ENCODE assay signal across 10 cellular contexts in the genomic region with DNA sequence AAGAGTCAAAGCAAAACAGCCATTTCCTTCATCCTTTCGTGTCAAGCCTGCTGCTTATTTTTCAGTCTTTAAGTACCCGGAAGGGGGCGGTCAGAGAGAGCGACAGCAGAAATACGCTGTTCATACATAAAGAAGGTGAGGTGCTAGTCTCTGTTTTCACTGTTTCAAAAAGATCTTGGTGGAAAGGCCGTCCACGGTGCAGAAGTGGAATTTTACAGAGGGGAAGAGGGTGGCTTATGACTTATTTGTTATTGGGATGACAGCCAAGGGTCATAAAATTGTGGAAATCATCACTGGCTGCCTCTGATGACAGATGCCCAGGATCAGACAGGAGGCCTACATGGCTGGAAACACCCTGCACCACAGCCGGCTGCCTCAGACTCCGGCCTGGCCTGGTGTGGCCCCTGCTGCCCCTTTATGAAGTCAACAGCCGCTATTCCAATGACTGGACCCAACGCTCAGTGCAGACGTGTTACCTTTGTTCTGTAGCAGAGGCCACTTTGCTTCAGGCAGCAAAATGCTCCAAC. TPM values are rescaled to one million over a fixed set of nuclear protein-coding genes. Genes with fewer than 3 reads are reported as not detected.
A peak's percentile ranks its signal among the peaks of the same experiment; 100 is the strongest.
DNase-seq lines count a peak whose midpoint lies in the region; ATAC-seq and TF ChIP-seq lines count a peak whose summit lies in the region.
"Had no signal": no experiment of that assay in that cellular context is flagged by ENCODE, and none has a peak within 500 bp of the region (broad histone marks: within the 10 kb centered on the region; RNA-seq: fewer than 3 reads in every experiment).

No MANE protein-coding gene starts in this region.

- no peak overlapping the region for H2BK120ac ChIP-seq in IMR-90 (ENCODE audit: low read depth, low read length)

- peak; percentile 43 for DNase-seq in GM10266 (ENCODE audit: extremely low spot score)
- peak; percentile 52 for DNase-seq in IMR-90
- DNase-seq in coronary artery (ENCODE audit: low spot score): peak; percentile 26
- no peak for DNase-seq in sciatic nerve (ENCODE audit: low spot score)
- no peak for DNase-seq in MM.1S
- no peak for DNase-seq in thyroid gland
- no peak for DNase-seq in sigmoid colon
- DNase-seq: activated CD4-positive, CD25-positive, alpha-beta regulatory T cell treated with anti-CD3 and anti-CD28 coated beads, Interleukin-2, amount 50 U/mL, for 72 hours; esophagus squamous epithelium had no signal

- intact Hi-C loops in IMR-90 (cut with micrococcal nuclease): no loop called here
- intact Hi-C loops in sciatic nerve (cut with DNase I): no loop called here
- intact Hi-C loops in thyroid gland (cut with DNase I): no loop called here
- intact Hi-C loops in sigmoid colon (cut with DNase I): no loop called here

- H3K9me2 ChIP-seq in MM.1S (replicated peaks; ENCODE audit: insufficient read depth, low read length): no peaks in the 10 kb centered on the region

- peaks cover 86% of the 10 kb centered on the region for H4K20me1 ChIP-seq in IMR-90 (ENCODE audit: insufficient read depth, low read length)
- H4K20me1 ChIP-seq in MM.1S (ENCODE audit: insufficient read depth, low read length): no peaks in the 10 kb centered on the region

- H2BK20ac ChIP-seq in IMR-90 (ENCODE audit: low read depth, low read length): no peak overlapping the region

- H3K4me1 ChIP-seq in IMR-90 (ENCODE audit: control insufficient read depth, insufficient read depth, low read length) (peaks cover 26% of the 10 kb centered on the region), MM.1S (ENCODE audit: low read length) (peaks cover 9% of the 10 kb centered on the region), thyroid gland (peaks cover 0 to 15% of the 10 kb centered on the region in 2 donors), sigmoid colon (peaks cover 0 to 28% (median 27%) of the 10 kb centered on the region in 4 donors)

- CTCF ChIA-PET in IMR-90 (lab: Yijun Ruan, JAX): no interaction called here

- in situ Hi-C loops in IMR-90 (cut with MboI; ENCODE audit: low sequenced_read_pairs): no loop called here

- no peak overlapping the region for H3K4ac ChIP-seq in IMR-90 (ENCODE audit: low read depth, low read length)

- H3K36me3 ChIP-seq in IMR-90 (ENCODE audit: control insufficient read depth, insufficient read depth, low read length) (peaks cover 15% of the 10 kb centered on the region), MM.1S (replicated peaks; ENCODE audit: insufficient read depth, low read length) (peaks cover 7% of the 10 kb centered on the region; the same call in 1 of the 2 replicates), thyroid gland (peaks cover 9 to 10% of the 10 kb centered on the region in 2 donors), sigmoid colon (peaks cover 0 to 13% (median 11%) of the 10 kb centered on the region in 4 donors)

- H3K27me3 ChIP-seq in IMR-90 (ENCODE audit: control insufficient read depth, insufficient read depth, low read length): no peaks in the 10 kb centered on the region
- H3K27me3 ChIP-seq in MM.1S (replicated peaks; ENCODE audit: insufficient read depth, low read length): no peaks in the 10 kb centered on the region
- no peaks in the 10 kb centered on the region for H3K27me3 ChIP-seq in thyroid gland
- H3K27me3 ChIP-seq in sigmoid colon: no peaks in the 10 kb centered on the region
- H3K27me3 ChIP-seq: esophagus squamous epithelium had no signal

- TF ChIP-seq EP300 in sigmoid colon (IDR thresholded peaks at IDR 0.05): no peak

- H2AK9ac ChIP-seq in IMR-90 (replicated peaks; ENCODE audit: low read depth, low read length, poor library complexity): no peak overlapping the region

- H2AFZ ChIP-seq in IMR-90 (replicated peaks; ENCODE audit: low read length, poor library complexity): no peak overlapping the region
- H2AFZ ChIP-seq in MM.1S (ENCODE audit: low read length): no peak overlapping the region

- peaks cover 32 to 86% of the 10 kb centered on the region in 2 experiments for H3K79me1 ChIP-seq in IMR-90 (ENCODE audit: low read depth in 1 of 2, low read length in 2 of 2)

- H3F3A ChIP-seq in MM.1S (ENCODE audit: insufficient read depth, low read length): peaks cover under 1% of the 10 kb centered on the region; the same call in 1 of the 2 replicates

- no peak overlapping the region for H4K8ac ChIP-seq in IMR-90 (ENCODE audit: low read depth in 2 of 2, low read length in 2 of 2)

- no peak for TF ChIP-seq RAD21 in IMR-90 (IDR thresholded peaks at IDR 0.05; ENCODE audit: low read length)

- POLR2A ChIA-PET in IMR-90 (lab: Charles Lee; ENCODE audit: unreplicated experiment): no interaction called here

- ATAC-seq in IMR-90 (ENCODE audit: low read depth) (no peak; the same call in 1 of the 2 replicates), sciatic nerve (peak; percentile 49), SK-N-SH treated with all-trans-retinoic acid at 6 μM for 48 hours (no peak; the same call in 2 of the 3 replicates)

- H3K9ac ChIP-seq in IMR-90 (ENCODE audit: low read depth, low read length) (no peak overlapping the region), MM.1S (ENCODE audit: low read length) (no peak overlapping the region)

- no peak overlapping the region for H3K4me3 ChIP-seq in IMR-90 (ENCODE audit: insufficient read depth, low read depth, low read length)
- H3K4me3 ChIP-seq in coronary artery: no peak overlapping the region
- no peak overlapping the region for H3K4me3 ChIP-seq in MM.1S (ENCODE audit: low read length)
- H3K4me3 ChIP-seq in thyroid gland (replicated peaks in 1 of 3): no peak overlapping the region
- H3K4me3 ChIP-seq in sigmoid colon: no peak overlapping the region

- peak; percentile 2 for TF ChIP-seq CTCF in GM10266 (IDR thresholded peaks at IDR 0.05; ENCODE audit: control insufficient read depth, insufficient read depth, low read depth, missing control alignments)
- no peak for TF ChIP-seq CTCF in IMR-90 (conservative IDR thresholded peaks at IDR 0.05; ENCODE audit: low read depth, low read length)
- no peak for TF ChIP-seq CTCF in coronary artery (IDR thresholded peaks at IDR 0.05)
- no peak for TF ChIP-seq CTCF in MM.1S (IDR thresholded peaks at IDR 0.05; ENCODE audit: low read length)
- TF ChIP-seq CTCF in thyroid gland (IDR thresholded peaks at IDR 0.05): no peak
- no peak for TF ChIP-seq CTCF in sigmoid colon (IDR thresholded peaks at IDR 0.05)

- no peak overlapping the region for H3K18ac ChIP-seq in IMR-90 (ENCODE audit: low read depth, low read length)

- no peak overlapping the region for H2BK5ac ChIP-seq in IMR-90 (ENCODE audit: low read depth, low read length, poor library complexity, severe bottlenecking)

- H3K9me3 ChIP-seq in IMR-90 (ENCODE audit: control insufficient read depth, insufficient read depth, low read length): no peaks in the 10 kb centered on the region
- H3K9me3 ChIP-seq in MM.1S (replicated peaks; ENCODE audit: insufficient read depth, low read length): no peaks in the 10 kb centered on the region
- no peaks in the 10 kb centered on the region for H3K9me3 ChIP-seq in thyroid gland
- no peaks in the 10 kb centered on the region for H3K9me3 ChIP-seq in sigmoid colon
- H3K9me3 ChIP-seq: esophagus squamous epithelium had no signal

- H3K9me1 ChIP-seq in IMR-90 (ENCODE audit: insufficient read depth, low read length): peaks cover 36% of the 10 kb centered on the region

- H3K4me2 ChIP-seq in IMR-90 (ENCODE audit: low read depth, low read length): peak overlapping the region; percentile 44; the same call in 1 of the 2 replicates
- no peak overlapping the region for H3K4me2 ChIP-seq in MM.1S (ENCODE audit: low read depth, low read length)

- H4K91ac ChIP-seq in IMR-90 (ENCODE audit: insufficient read depth, low read depth, low read length): no peak overlapping the region

- H3K14ac ChIP-seq in IMR-90 (replicated peaks; ENCODE audit: low read depth, low read length): no peak overlapping the region

- no peak overlapping the region for H3K56ac ChIP-seq in IMR-90 (ENCODE audit: extremely low read depth, insufficient read depth, low read length)

- BruUV-seq in IMR-90 (replicated peaks; lab: Mats Ljungman, UMichigan): no TSS peak

- dilution Hi-C loops in IMR-90 (cut with HindIII; ENCODE audit: low sequenced_read_pairs, unreplicated experiment): no loop called here

- H4K5ac ChIP-seq in IMR-90 (ENCODE audit: low read depth, low read length): no peak overlapping the region

- H3K27ac ChIP-seq in IMR-90 (ENCODE audit: insufficient read depth, low read length) (0 out of 2 replicates have a peak overlapping the region, but pooled peaks have one; percentile 10), coronary artery (peak overlapping the region in 1 of 2 donors; percentile 44), MM.1S (ENCODE audit: low read length) (no peak overlapping the region), thyroid gland (no peak overlapping the region), sigmoid colon (peak overlapping the region in 1 of 4 donors; percentile 12)

- H2AK5ac ChIP-seq in IMR-90 (ENCODE audit: low read depth, low read length): 0 out of 2 replicates have a peak overlapping the region, but pooled peaks have one; percentile 5

- WGBS in IMR-90 (ENCODE audit: extremely low coverage in 2 of 2, insufficient read length in 1 of 2), 2 experiments: 53% methylated on average over 5 of the region's 12 CpGs; no CpG with 5 or more reads in 1 of the 2 experiments
- WGBS in thyroid gland, 2 donors: 62 to 66% methylated on average over 11 to 12 of the region's 12 CpGs
- WGBS in sigmoid colon, 2 donors: 23 to 52% methylated on average over 12 of the region's 12 CpGs

- H3K23ac ChIP-seq in IMR-90 (ENCODE audit: low read depth, low read length): no peak overlapping the region; the same call in 1 of the 2 replicates

- no peak overlapping the region for H2BK15ac ChIP-seq in IMR-90 (ENCODE audit: low read depth, low read length)

- H3K79me2 ChIP-seq in MM.1S (ENCODE audit: low read length): peaks cover 75% of the 10 kb centered on the region

- no peak for TF ChIP-seq POLR2A in IMR-90 (IDR thresholded peaks at IDR 0.05; ENCODE audit: low read depth, low read length)
- no peak for TF ChIP-seq POLR2A in thyroid gland (IDR thresholded peaks at IDR 0.05)
- no peak for TF ChIP-seq POLR2A in sigmoid colon (IDR thresholded peaks at IDR 0.05)

TF ChIP-seq in IMR-90, 13 proteins besides CTCF, POLR2A, EP300 and RAD21 (continues in another document):
- TF ChIP-seq RFX5 (IDR thresholded peaks at IDR 0.05; ENCODE audit: low read depth, low read length) (no peak), BHLHE40 (IDR thresholded peaks at IDR 0.05; ENCODE audit: low read depth, low read length) (no peak), FOS (IDR thresholded peaks at IDR 0.05; ENCODE audit: low read depth, low read length) (no peak)

TF ChIP-seq in SK-N-SH treated with all-trans-retinoic acid at 6 μM for 48 hours, 23 proteins besides CTCF, POLR2A, EP300 and RAD21:
- TF ChIP-seq ZNF565 (CRISPR knock-in tag; conservative IDR thresholded peaks at IDR 0.05; ENCODE audit: low read depth) (no peak), TOX (CRISPR knock-in tag; IDR thresholded peaks at IDR 0.05; ENCODE audit: borderline replicate concordance) (no peak)

RNA-seq across cellular contexts. Expression of gene HIPK2, which starts 57.0 kb away (rescaled TPM):
- total RNA-seq in IMR-90 (2012; rRNA removed) (21.7 and 22.0 TPM in 2 replicates), sciatic nerve (65.2 TPM), thyroid gland (10 to 100 TPM; 31.3 to 58.5 (median 41.0) TPM), sigmoid colon (10 to 100 TPM in 1 of 4 donors, 1 to 10 TPM in 3; 7.8 to 11.6 (median 8.8) TPM)
- polyA plus RNA-seq in IMR-90 (2012; rRNA removed) (27.1 and 31.7 TPM in 2 replicates), sigmoid colon (10 to 100 TPM in 1 of 3 donors, 1 to 10 TPM in 2; 2.4 to 15.7 (median 7.6) TPM)
- polyA plus RNA-seq in IMR-90 (2012; cell fraction: cytosol; rRNA removed): 9.3 and 22.5 TPM in 2 replicates
- polyA plus RNA-seq in IMR-90 (2012; cell fraction: nucleus; rRNA removed; ENCODE audit: low replicate concordance): 36.1 and 45.4 TPM in 2 replicates

Comparison
In these comparisons a context has a peak if more than half of its experiments do, and no peak if none do; other contexts are left out.
1. DNase-seq: peak in GM10266 (single experiment), IMR-90 (single experiment) and coronary artery (single experiment); none in sciatic nerve (single experiment), MM.1S (single experiment), thyroid gland (0 of 2) and sigmoid colon (single experiment).